Comparison of ENCODE assay signal across 15 cellular contexts in genomic region chr16:64211306-64211705, GRCh38.
"Had no signal": no experiment of that assay in that cellular context is flagged by ENCODE, and none has a peak within 500 bp of the region (broad histone marks: within the 10 kb centered on the region; RNA-seq: fewer than 3 reads in every experiment).

No MANE protein-coding gene starts in this region.

- H3K36me3 ChIP-seq: gastroesophageal sphincter, left ventricle myocardium inferior, thyroid gland, vagina had no signal

- H3K27ac ChIP-seq: gastroesophageal sphincter, left ventricle myocardium inferior, thyroid gland, vagina had no signal

- DNase-seq: activated CD4-positive, alpha-beta T cell treated with anti-CD3 and anti-CD28 coated beads, Interleukin-2, amount 50 U/mL, for 4 hours; activated CD4-positive, CD25-positive, alpha-beta regulatory T cell treated with anti-CD3 and anti-CD28 coated beads, Interleukin-2, amount 50 U/mL, for 72 hours; activated effector memory CD4-positive, alpha-beta T cell treated with anti-CD3 and anti-CD28 coated beads, Interleukin-2, amount 50 U/mL, for 16 hours; activated T-cell treated with anti-CD3 and anti-CD28 coated beads, Interleukin-2, amount 50 U/mL, for 24 hours; amygdala; islet precursor cell; left ventricle myocardium inferior; retina; stimulated activated CD4-positive, alpha-beta T cell treated with anti-CD3 and anti-CD28 coated beads, Interleukin-4, amount 100 ng/mL, for 4 hours; T-helper 9 cell; thyroid gland had no signal

- H3K27me3 ChIP-seq: gastroesophageal sphincter, thyroid gland, vagina had no signal

- ATAC-seq: activated naive CD4-positive, alpha-beta T cell treated with anti-CD3 and anti-CD28 coated beads, Interleukin-2, amount 50 U/mL, for 72 hours; gastroesophageal sphincter had no signal

- H3K4me1 ChIP-seq: gastroesophageal sphincter, left ventricle myocardium inferior, thyroid gland, vagina had no signal

- H3K9me3 ChIP-seq: gastroesophageal sphincter, left ventricle myocardium inferior, thyroid gland, vagina had no signal

- H3K4me3 ChIP-seq: gastroesophageal sphincter, left ventricle myocardium inferior, thyroid gland, vagina had no signal

- FAIRE-seq: bronchial epithelial cell had no signal
